ENCODE assay signal across 9 cellular contexts in genomic region chr15:92902020-92902419, GRCh38. TPM values are rescaled to one million over a fixed set of nuclear protein-coding genes. Genes with fewer than 3 reads are reported as not detected.
DNase-seq lines count a peak whose midpoint lies in the region; ATAC-seq, FAIRE-seq and TF ChIP-seq lines count a peak whose summit lies in the region.
"Had no signal": no experiment of that assay in that cellular context is flagged by ENCODE, and none has a peak within 500 bp of the region (broad histone marks: within the 10 kb centered on the region; RNA-seq: fewer than 3 reads in every experiment).

No MANE protein-coding gene starts in this region.

- peaks cover 16% of the 10 kb centered on the region for H4K20me1 ChIP-seq in astrocyte (ENCODE audit: insufficient read depth, low read length)

- no peak overlapping the region for H3K27ac Mint-ChIP-seq in activated naive CD4-positive, alpha-beta T cell treated with anti-CD3 and anti-CD28 coated beads, Interleukin-2, amount 50 U/mL, for 24 hours
- H3K27ac Mint-ChIP-seq in astrocyte (ENCODE audit: unreplicated experiment), result peak overlapping the region; percentile 100
- peak overlapping the region; percentile 88 for H3K27ac Mint-ChIP-seq in type B pancreatic cell

- TF ChIP-seq POLR2A in lower leg skin (IDR thresholded peaks at IDR 0.05), result no peak

- ATAC-seq in GM21528 (IDR thresholded peaks at IDR 0.05; ENCODE audit: low FRiP score, unreplicated experiment), result no peak

- H3K4me1 Mint-ChIP-seq in activated naive CD4-positive, alpha-beta T cell treated with anti-CD3 and anti-CD28 coated beads, Interleukin-2, amount 50 U/mL, for 24 hours, result peaks cover 63% of the 10 kb centered on the region
- H3K4me1 Mint-ChIP-seq in astrocyte (ENCODE audit: low read depth, unreplicated experiment) (peaks cover 37% of the 10 kb centered on the region), type B pancreatic cell (ENCODE audit: unreplicated experiment) (peaks cover 24% of the 10 kb centered on the region)

- H3K9me3 ChIP-seq in astrocyte (ENCODE audit: insufficient read depth, low read depth, low read length), result no peaks in the 10 kb centered on the region

- peak overlapping the region; percentile 95 for H3K4me3 Mint-ChIP-seq in activated naive CD4-positive, alpha-beta T cell treated with anti-CD3 and anti-CD28 coated beads, Interleukin-2, amount 50 U/mL, for 24 hours
- H3K4me3 Mint-ChIP-seq in astrocyte (ENCODE audit: unreplicated experiment) (peak overlapping the region; percentile 97), type B pancreatic cell (peak overlapping the region; percentile 97)

- H3K4me1 ChIP-seq in astrocyte (ENCODE audit: insufficient read depth, low read length), result peaks cover 21% of the 10 kb centered on the region

- H3K9ac ChIP-seq in astrocyte (ENCODE audit: low read length), result peak overlapping the region; percentile 98

- peaks cover 98% of the 10 kb centered on the region for H3K79me2 ChIP-seq in astrocyte (ENCODE audit: insufficient read depth, low read length)

- no peaks in the 10 kb centered on the region for H3K27me3 Mint-ChIP-seq in activated naive CD4-positive, alpha-beta T cell treated with anti-CD3 and anti-CD28 coated beads, Interleukin-2, amount 50 U/mL, for 24 hours
- H3K27me3 Mint-ChIP-seq in astrocyte (ENCODE audit: low read depth, unreplicated experiment) (no peaks in the 10 kb centered on the region), type B pancreatic cell (peaks cover 7% of the 10 kb centered on the region)

- no peak for DNase-seq in activated naive CD4-positive, alpha-beta T cell (lab: John Stamatoyannopoulos, UW)
- DNase-seq in astrocyte (ENCODE audit: low read depth) (no peak), lower leg skin (ENCODE audit: low spot score in 2 of 2) (no peak), type B pancreatic cell (ENCODE audit: extremely low spot score, unreplicated experiment) (no peak), GM03348 (ENCODE audit: low spot score) (no peak)
- DNase-seq in activated effector memory CD4-positive, alpha-beta T cell treated with anti-CD3 and anti-CD28 coated beads, Interleukin-2, amount 50 U/mL, for 16 hours, result no peak
- DNase-seq: NCI-H2081 treated with DMSO at 0.1 percent for 48 hours had no signal

- peak overlapping the region; percentile 90 for H3K4me2 ChIP-seq in astrocyte (ENCODE audit: low read length)

- intact Hi-C loops in lower leg skin (cut with DNase I; ENCODE audit: low total_unique reads), result no loop called here

- FAIRE-seq in astrocyte (lab: Jason Lieb, UNC), result no peak

- H3K27ac ChIP-seq in astrocyte (ENCODE audit: low read depth, low read length), result peak overlapping the region; percentile 99

- no peak for TF ChIP-seq CTCF in astrocyte (IDR thresholded peaks at IDR 0.05; ENCODE audit: insufficient read depth, low read depth, low read length)
- TF ChIP-seq CTCF in lower leg skin (IDR thresholded peaks at IDR 0.05), result no peak
- TF ChIP-seq CTCF in type B pancreatic cell (conservative IDR thresholded peaks at IDR 0.05), result no peak

- H3K9me3 Mint-ChIP-seq in activated naive CD4-positive, alpha-beta T cell treated with anti-CD3 and anti-CD28 coated beads, Interleukin-2, amount 50 U/mL, for 24 hours, result peaks cover 9% of the 10 kb centered on the region
- H3K9me3 Mint-ChIP-seq in astrocyte (ENCODE audit: unreplicated experiment), result no peaks in the 10 kb centered on the region
- no peaks in the 10 kb centered on the region for H3K9me3 Mint-ChIP-seq in type B pancreatic cell

- H3K27me3 ChIP-seq in astrocyte (ENCODE audit: insufficient read depth, low read length), result no peaks in the 10 kb centered on the region

- peaks cover 8% of the 10 kb centered on the region for H3K36me3 ChIP-seq in astrocyte (ENCODE audit: insufficient read depth, low read length)

- 0 to 2% methylated on average over 2 of the region's 2 CpGs for WGBS in lower leg skin, 2 donors

- peak overlapping the region; percentile 95 for H3K4me3 ChIP-seq in astrocyte (ENCODE audit: insufficient read depth, low read depth, low read length)
- H3K4me3 ChIP-seq in lower leg skin (ENCODE audit: low read depth, poor library complexity, severe bottlenecking), result peak overlapping the region; percentile 63

- peaks cover 44% of the 10 kb centered on the region for H3K36me3 Mint-ChIP-seq in activated naive CD4-positive, alpha-beta T cell treated with anti-CD3 and anti-CD28 coated beads, Interleukin-2, amount 50 U/mL, for 24 hours
- peaks cover 28% of the 10 kb centered on the region for H3K36me3 Mint-ChIP-seq in astrocyte (ENCODE audit: low read depth, unreplicated experiment)
- H3K36me3 Mint-ChIP-seq in type B pancreatic cell, result peaks cover 48% of the 10 kb centered on the region

- H2AFZ ChIP-seq in astrocyte (ENCODE audit: low read depth, low read length), result no peak overlapping the region

RNA-seq across cellular contexts. Expression of gene CHD2, which starts 1.9 kb away (rescaled TPM):
- total RNA-seq in astrocyte (90.0 and 105 TPM in 2 replicates), lower leg skin (100 to 1,000 TPM in 1 of 4 donors, 10 to 100 TPM in 3; 75.8 to 175 (median 88.6) TPM), type B pancreatic cell (ENCODE audit: low replicate concordance) (123 and 135 TPM in 2 replicates)
